In the genomic region with DNA sequence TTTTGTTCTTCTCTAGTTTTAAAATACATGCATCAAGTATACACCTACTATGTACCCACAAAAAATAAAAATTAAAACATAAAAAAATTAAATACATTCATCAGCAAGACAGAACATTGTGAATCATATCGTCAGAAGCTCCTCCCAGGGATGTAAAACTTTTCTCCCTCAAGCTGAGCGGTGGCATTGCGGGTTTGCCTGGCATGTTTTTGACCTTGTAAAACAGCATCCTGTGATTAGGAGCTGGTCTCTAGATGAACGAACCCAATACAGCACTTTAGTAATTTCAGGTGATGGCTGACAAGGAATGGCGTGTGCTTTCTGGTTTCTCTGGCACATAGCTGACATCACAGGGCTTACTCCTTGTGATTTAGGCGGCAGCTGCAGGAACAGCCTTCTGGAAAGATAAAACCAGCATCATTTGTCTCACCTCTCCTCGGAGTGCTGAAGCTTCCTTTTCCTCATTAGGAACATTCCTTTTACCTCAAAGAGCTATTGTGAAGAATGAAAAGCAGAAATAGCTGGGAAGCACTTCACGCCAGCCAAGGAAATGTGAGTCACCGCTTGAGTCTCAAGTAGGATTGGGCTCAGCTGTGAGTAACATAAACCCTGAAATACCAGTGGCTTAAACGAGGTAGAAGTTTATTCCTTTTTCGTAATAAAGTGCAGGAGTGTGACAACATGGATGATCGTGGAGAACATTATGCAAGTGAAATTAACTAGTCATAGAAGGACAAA, we compare ENCODE assay signal across 10 cellular contexts. TPM values are rescaled to one million over a fixed set of nuclear protein-coding genes. Genes with fewer than 3 reads are reported as not detected.
DNase-seq lines count a peak whose midpoint lies in the region; ATAC-seq and TF ChIP-seq lines count a peak whose summit lies in the region.
"Had no signal": no experiment of that assay in that cellular context is flagged by ENCODE, and none has a peak within 500 bp of the region (broad histone marks: within the 10 kb centered on the region; RNA-seq: fewer than 3 reads in every experiment).

No MANE protein-coding gene starts in this region.

- no peaks in the 10 kb centered on the region for H3K27me3 Mint-ChIP-seq in T-helper 17 cell
- H3K27me3 Mint-ChIP-seq: CD4-positive, alpha-beta memory T cell had no signal

- no peaks in the 10 kb centered on the region for H4K20me1 ChIP-seq in hepatocyte (ENCODE audit: insufficient read depth, poor library complexity, severe bottlenecking)

- no peaks in the 10 kb centered on the region for H3K9me2 ChIP-seq in hepatocyte (replicated peaks; ENCODE audit: insufficient read depth)

- H3K27ac Mint-ChIP-seq in T-helper 17 cell = no peak overlapping the region
- H3K27ac Mint-ChIP-seq: CD4-positive, alpha-beta memory T cell had no signal

- H3K27ac ChIP-seq in right atrium auricular region (no peak overlapping the region), hepatocyte (peak overlapping the region; percentile 59)

- no peak overlapping the region for H3K4me3 ChIP-seq in right atrium auricular region
- no peak overlapping the region for H3K4me3 ChIP-seq in hepatocyte

- H3K4me1 ChIP-seq in right atrium auricular region (no peaks in the 10 kb centered on the region), hepatocyte (ENCODE audit: insufficient read depth) (no peaks in the 10 kb centered on the region)

- no peaks in the 10 kb centered on the region for H3K36me3 ChIP-seq in right atrium auricular region
- H3K36me3 ChIP-seq in hepatocyte (replicated peaks; ENCODE audit: insufficient read depth, low read depth) = no peaks in the 10 kb centered on the region

- intact Hi-C loops in cardiac septum (cut with DNase I) = no loop called here

- H3K4me1 Mint-ChIP-seq in T-helper 17 cell = no peaks in the 10 kb centered on the region
- H3K4me1 Mint-ChIP-seq: CD4-positive, alpha-beta memory T cell had no signal

- DNase-seq in right atrium auricular region (ENCODE audit: low spot score) (peak; percentile 63), cardiac septum (ENCODE audit: low spot score) (no peak), SW 1271 (lab: John Stamatoyannopoulos, UW) (peak; percentile 7 to 31), hepatocyte (ENCODE audit: low spot score) (peak; percentile 61), T-helper 17 cell (no peak), NCI-H1105 treated with DMSO at 0.1 percent for 48 hours (lab: John Stamatoyannopoulos, UW) (no peak), RPMI8226 (no peak)
- DNase-seq: CD4-positive, alpha-beta memory T cell had no signal

- 47% methylated on average over 12 of the region's 12 CpGs for WGBS in hepatocyte (ENCODE audit: low lambda C conversion rate, missing lambda C conversion rate)

- no peak overlapping the region for H2AFZ ChIP-seq in hepatocyte

- H3K36me3 Mint-ChIP-seq in T-helper 17 cell (ENCODE audit: low read depth) = no peaks in the 10 kb centered on the region
- H3K36me3 Mint-ChIP-seq: CD4-positive, alpha-beta memory T cell had no signal

- no peaks in the 10 kb centered on the region for H3K27me3 ChIP-seq in right atrium auricular region
- H3K27me3 ChIP-seq in hepatocyte = no peaks in the 10 kb centered on the region

- peak overlapping the region; percentile 50 for H3K4me2 ChIP-seq in hepatocyte

- no peak for ATAC-seq in T-helper 17 cell
- ATAC-seq in HG03045 (IDR thresholded peaks at IDR 0.05; ENCODE audit: unreplicated experiment) = no peak

- no peak for TF ChIP-seq CTCF in right atrium auricular region (IDR thresholded peaks at IDR 0.05)
- TF ChIP-seq CTCF in hepatocyte (IDR thresholded peaks at IDR 0.05; ENCODE audit: poor library complexity) = no peak

- H3K9me3 ChIP-seq in right atrium auricular region (no peaks in the 10 kb centered on the region), hepatocyte (ENCODE audit: low read depth) (no peaks in the 10 kb centered on the region), T-helper 17 cell (ENCODE audit: control insufficient read depth, low read length, poor library complexity, severe bottlenecking) (no peaks in the 10 kb centered on the region)

- no peaks in the 10 kb centered on the region for H3K79me2 ChIP-seq in hepatocyte

- no peak overlapping the region for H3K4me3 Mint-ChIP-seq in T-helper 17 cell

RNA-seq across cellular contexts. Expression of a gene that starts 44.3 kb away (rescaled TPM):
- not detected for total RNA-seq in right atrium auricular region
- not detected for total RNA-seq in cardiac septum
- not detected in 2 replicates for total RNA-seq in hepatocyte
- polyA plus RNA-seq in hepatocyte = not detected in 2 replicates
- not detected for total RNA-seq in T-helper 17 cell
- total RNA-seq: CD4-positive, alpha-beta memory T cell; subcutaneous adipose tissue had no signal
- polyA plus RNA-seq: CD4-positive, alpha-beta memory T cell had no signal

Comparison
In these comparisons a context has a peak if more than half of its experiments do, and no peak if none do; other contexts are left out.
1. DNase-seq: peak in right atrium auricular region (single experiment), SW 1271 (2 of 2) and hepatocyte (single experiment); none in cardiac septum (single experiment), T-helper 17 cell (0 of 3), NCI-H1105 treated with DMSO at 0.1 percent for 48 hours (single experiment) and RPMI8226 (single experiment).